Comparison of ENCODE assay signal across 27 cellular contexts in genomic region chr1:76611782-76612445, GRCh38.
"Had no signal": no experiment of that assay in that cellular context is flagged by ENCODE, and none has a peak within 500 bp of the region (broad histone marks: within the 10 kb centered on the region; RNA-seq: fewer than 3 reads in every experiment).

No MANE protein-coding gene starts in this region.

- DNase-seq: dermis blood vessel endothelial cell; dorsolateral prefrontal cortex; effector CD4-positive, alpha-beta T cell; effector memory CD8-positive, alpha-beta T cell; endodermal cell; erythroblast; esophagus squamous epithelium; foreskin fibroblast; foreskin melanocyte; gastrocnemius medialis; glutamatergic neuron; head of caudate nucleus; heart right ventricle; hippocampal formation; left cardiac atrium; left lung; left ventricle myocardium superior; lower lobe of right lung; mesenchymal stem cell; mucosa of descending colon had no signal

- H3K27ac ChIP-seq: coronary artery, dorsolateral prefrontal cortex, epithelial cell of prostate, esophagus squamous epithelium, gastrocnemius medialis, heart right ventricle, left lung, lower lobe of right lung had no signal

- H3K36me3 ChIP-seq: esophagus squamous epithelium, gastrocnemius medialis, heart right ventricle, left lung, lower lobe of right lung had no signal

- H3K4me3 ChIP-seq: coronary artery, dorsolateral prefrontal cortex, esophagus squamous epithelium, gastrocnemius medialis, heart right ventricle, left lung, lower lobe of right lung, mucosa of descending colon had no signal

- FAIRE-seq: colon, endometrium, islet of Langerhans, keratinocyte had no signal

- H3K9me3 ChIP-seq: esophagus squamous epithelium, gastrocnemius medialis, heart right ventricle, left lung, lower lobe of right lung, mucosa of descending colon had no signal

- H3K4me1 ChIP-seq: esophagus squamous epithelium, gastrocnemius medialis, left lung, lower lobe of right lung had no signal

- H3K27me3 ChIP-seq: dorsolateral prefrontal cortex, esophagus squamous epithelium, gastrocnemius medialis, heart right ventricle, left lung had no signal

- ATAC-seq: effector memory CD8-positive, alpha-beta T cell; esophagus mucosa; gastrocnemius medialis; heart right ventricle; left cardiac atrium; left lung; left ventricle myocardium superior; lower lobe of right lung; mucosa of descending colon had no signal
